In genomic region chr9:37811906-37812476, GRCh38 we compare ENCODE assay signal across 27 cellular contexts. TPM values are rescaled to one million over a fixed set of nuclear protein-coding genes. Genes with fewer than 3 reads are reported as not detected.
DNase-seq lines count a peak whose midpoint lies in the region; TF ChIP-seq lines count a peak whose summit lies in the region.
"Had no signal": no experiment of that assay in that cellular context is flagged by ENCODE, and none has a peak within 500 bp of the region (broad histone marks: within the 10 kb centered on the region; RNA-seq: fewer than 3 reads in every experiment).

No MANE protein-coding gene starts in this region.

- H3K27me3 ChIP-seq in HL-60 (ENCODE audit: insufficient read depth, poor library complexity, severe bottlenecking), result no peaks in the 10 kb centered on the region
- no peaks in the 10 kb centered on the region for H3K27me3 ChIP-seq in right atrium auricular region

- no peak for TF ChIP-seq CTCF in HL-60 (IDR thresholded peaks at IDR 0.05; ENCODE audit: insufficient read depth, low read length)
- TF ChIP-seq CTCF in right atrium auricular region (IDR thresholded peaks at IDR 0.05), result no peak

- H3K27ac ChIP-seq in HL-60 (replicated peaks) (peak overlapping the region; percentile 45), right atrium auricular region (no peak overlapping the region)
- H3K27ac ChIP-seq: thoracic aorta had no signal

- H3K4me3 ChIP-seq in HL-60 (replicated peaks; ENCODE audit: insufficient read depth, low read length) (no peak overlapping the region), right atrium auricular region (no peak overlapping the region)
- H3K4me3 ChIP-seq: thoracic aorta had no signal

- H3K9me3 ChIP-seq in right atrium auricular region, result no peaks in the 10 kb centered on the region
- H3K9me3 ChIP-seq: SK-N-SH, thoracic aorta had no signal

- H3K27ac Mint-ChIP-seq in activated CD4-positive, alpha-beta T cell treated with anti-CD3 and anti-CD28 coated beads, Interleukin-2, amount 10 ng/mL, durations not matched to agents 24 days and 14 days, result no peak overlapping the region
- peak overlapping the region; percentile 17 for H3K27ac Mint-ChIP-seq in dendritic cell treated with granulocyte-macrophage colony-stimulating factor and Interleukin-4, amounts not matched to agents 40 ng/mL and 50 ng/mL, for 4 days
- H3K27ac Mint-ChIP-seq: activated CD8-positive, alpha-beta T cell treated with anti-CD3 and anti-CD28 coated beads for 36 hours; activated T-helper 2 cell treated with anti-CD3 and anti-CD28 coated beads, Interferon-gamma antibody, Interleukin-2, Interleukin-4, amounts not matched to agents 10 μg/mL and 5 μg/mL and 100 μg/mL, durations not matched to agents 14 hours and 24 hours and 36 hours; endodermal cell had no signal

- peaks cover 4% of the 10 kb centered on the region for H3K36me3 ChIP-seq in right atrium auricular region
- H3K36me3 ChIP-seq: thoracic aorta had no signal

- H3K4me3 Mint-ChIP-seq in activated CD4-positive, alpha-beta T cell treated with anti-CD3 and anti-CD28 coated beads, Interleukin-2, amount 10 ng/mL, durations not matched to agents 24 days and 14 days, result no peak overlapping the region
- H3K4me3 Mint-ChIP-seq in dendritic cell treated with granulocyte-macrophage colony-stimulating factor and Interleukin-4, amounts not matched to agents 40 ng/mL and 50 ng/mL, for 4 days, result no peak overlapping the region
- H3K4me3 Mint-ChIP-seq: activated CD8-positive, alpha-beta T cell treated with anti-CD3 and anti-CD28 coated beads for 36 hours; endodermal cell; H9; stimulated activated naive CD8-positive, alpha-beta T cell treated with anti-CD3 and anti-CD28 coated beads, Interleukin-15, amount 100 ng/mL, for 72 hours had no signal

- H3K27me3 Mint-ChIP-seq in activated CD4-positive, alpha-beta T cell treated with anti-CD3 and anti-CD28 coated beads, Interleukin-2, amount 10 ng/mL, durations not matched to agents 24 days and 14 days, result no peaks in the 10 kb centered on the region
- H3K27me3 Mint-ChIP-seq in dendritic cell treated with granulocyte-macrophage colony-stimulating factor and Interleukin-4, amounts not matched to agents 40 ng/mL and 50 ng/mL, for 4 days, result no peaks in the 10 kb centered on the region
- H3K27me3 Mint-ChIP-seq: activated CD8-positive, alpha-beta T cell treated with anti-CD3 and anti-CD28 coated beads for 36 hours; stimulated activated naive CD8-positive, alpha-beta T cell treated with anti-CD3 and anti-CD28 coated beads, Interleukin-15, amount 100 ng/mL, for 72 hours had no signal

- peaks cover 13% of the 10 kb centered on the region for H3K4me1 Mint-ChIP-seq in activated CD4-positive, alpha-beta T cell treated with anti-CD3 and anti-CD28 coated beads, Interleukin-2, amount 10 ng/mL, durations not matched to agents 24 days and 14 days
- H3K4me1 Mint-ChIP-seq in dendritic cell treated with granulocyte-macrophage colony-stimulating factor and Interleukin-4, amounts not matched to agents 40 ng/mL and 50 ng/mL, for 4 days (ENCODE audit: low read depth), result peaks cover 23% of the 10 kb centered on the region
- H3K4me1 Mint-ChIP-seq: endodermal cell, H9 had no signal

- DNase-seq in activated CD4-positive, alpha-beta T cell treated with anti-CD3 and anti-CD28 coated beads, Interleukin-2, amount 10 ng/mL, durations not matched to agents 24 days and 14 days, result peak; percentile 37
- no peak for DNase-seq in activated CD4-positive, alpha-beta T cell treated with anti-CD3 and anti-CD28 coated beads, Interleukin-2, amount 50 U/mL, for 4 hours
- DNase-seq in HL-60 (ENCODE audit: low read depth in 1 of 2, low spot score in 1 of 2) (no peak), right atrium auricular region (ENCODE audit: low spot score) (no peak), SHP77 treated with DMSO at 0.1 percent for 48 hours (lab: John Stamatoyannopoulos, UW) (no peak)
- DNase-seq: 8988T; activated CD4-positive, CD25-positive, alpha-beta regulatory T cell; activated CD8-positive, alpha-beta memory T cell treated with anti-CD3 and anti-CD28 coated beads, Interleukin-2, amount 50 U/mL, for 48 hours; activated CD8-positive, alpha-beta T cell treated with anti-CD3 and anti-CD28 coated beads for 36 hours; caudate nucleus; dermis blood vessel endothelial cell; DMS79; endodermal cell; GDM1; H9; mesendoderm; NCI-H1417; NCI-H2081; NCI-H524 treated with DMSO at 0.1 percent for 48 hours; OCI-M1; right cardiac atrium; SK-N-SH; stimulated activated CD8-positive, alpha-beta memory T cell treated with anti-CD3 and anti-CD28 coated beads, Interleukin-4, amount 100 ng/mL, for 48 hours; stimulated activated naive CD8-positive, alpha-beta T cell treated with anti-CD3 and anti-CD28 coated beads, Interleukin-15, amount 100 ng/mL, for 72 hours had no signal

- no peaks in the 10 kb centered on the region for H3K4me1 ChIP-seq in right atrium auricular region

- peaks cover 18% of the 10 kb centered on the region for H3K36me3 Mint-ChIP-seq in activated CD4-positive, alpha-beta T cell treated with anti-CD3 and anti-CD28 coated beads, Interleukin-2, amount 10 ng/mL, durations not matched to agents 24 days and 14 days (ENCODE audit: low read depth)
- H3K36me3 Mint-ChIP-seq in dendritic cell treated with granulocyte-macrophage colony-stimulating factor and Interleukin-4, amounts not matched to agents 40 ng/mL and 50 ng/mL, for 4 days (ENCODE audit: low read depth), result peaks cover 14% of the 10 kb centered on the region

- intact Hi-C loops in activated CD4-positive, alpha-beta T cell treated with anti-CD3 and anti-CD28 coated beads, Interleukin-2, amount 10 ng/mL, durations not matched to agents 24 days and 14 days (cut with micrococcal nuclease), result no loop called here
- intact Hi-C loops in dendritic cell treated with granulocyte-macrophage colony-stimulating factor and Interleukin-4, amounts not matched to agents 40 ng/mL and 50 ng/mL, for 4 days (cut with micrococcal nuclease), result no loop called here

- no peaks in the 10 kb centered on the region for H3K9me3 Mint-ChIP-seq in activated CD4-positive, alpha-beta T cell treated with anti-CD3 and anti-CD28 coated beads, Interleukin-2, amount 10 ng/mL, durations not matched to agents 24 days and 14 days
- H3K9me3 Mint-ChIP-seq in dendritic cell treated with granulocyte-macrophage colony-stimulating factor and Interleukin-4, amounts not matched to agents 40 ng/mL and 50 ng/mL, for 4 days, result no peaks in the 10 kb centered on the region
- H3K9me3 Mint-ChIP-seq: activated CD8-positive, alpha-beta T cell treated with anti-CD3 and anti-CD28 coated beads for 36 hours; activated T-helper 2 cell treated with anti-CD3 and anti-CD28 coated beads, Interferon-gamma antibody, Interleukin-2, Interleukin-4, amounts not matched to agents 10 μg/mL and 5 μg/mL and 100 μg/mL, durations not matched to agents 14 hours and 24 hours and 36 hours; endodermal cell; H9; stimulated activated naive CD8-positive, alpha-beta T cell treated with anti-CD3 and anti-CD28 coated beads, Interleukin-15, amount 100 ng/mL, for 72 hours had no signal

RNA-seq across cellular contexts. Expression of gene DCAF10, which starts 11.4 kb away (rescaled TPM):
- total RNA-seq in activated CD4-positive, alpha-beta T cell treated with anti-CD3 and anti-CD28 coated beads, Interleukin-2, amount 10 ng/mL, durations not matched to agents 24 days and 14 days, result 14.5 and 17.8 TPM in 2 replicates
- 10 to 100 TPM; 14.1 to 18.2 TPM for total RNA-seq in right atrium auricular region

RNA-seq across cellular contexts. Expression of gene EXOSC3, which starts 27.1 kb away (rescaled TPM):
- total RNA-seq in activated CD4-positive, alpha-beta T cell treated with anti-CD3 and anti-CD28 coated beads, Interleukin-2, amount 10 ng/mL, durations not matched to agents 24 days and 14 days, result 104 and 109 TPM in 2 replicates
- 10 to 100 TPM; 14.1 to 16.9 TPM for total RNA-seq in right atrium auricular region

RNA-seq across cellular contexts. Expression of gene TRMT10B, which starts 58.4 kb away (rescaled TPM):
- 12.4 and 13.2 TPM in 2 replicates for total RNA-seq in activated CD4-positive, alpha-beta T cell treated with anti-CD3 and anti-CD28 coated beads, Interleukin-2, amount 10 ng/mL, durations not matched to agents 24 days and 14 days
- total RNA-seq in right atrium auricular region, result 1 to 10 TPM; 2.5 to 3.9 TPM
